Comparison of ENCODE assay signal across 1 cellular context in genomic region chr7:22722596-22722995, GRCh38.
TF ChIP-seq lines count a peak whose summit lies in the region.

No MANE protein-coding gene starts in this region.

TF ChIP-seq in IMR-90, 13 proteins besides CTCF, POLR2A, EP300 and RAD21:
- TF ChIP-seq MXI1 (IDR thresholded peaks at IDR 0.05; ENCODE audit: borderline replicate concordance, low read depth, low read length), result no peak
- no peak for TF ChIP-seq BHLHE40 (IDR thresholded peaks at IDR 0.05; ENCODE audit: low read depth, low read length)
- TF ChIP-seq RFX5 (IDR thresholded peaks at IDR 0.05; ENCODE audit: low read depth, low read length), result no peak
- TF ChIP-seq ELK1 (IDR thresholded peaks at IDR 0.05; ENCODE audit: borderline replicate concordance, low read depth, low read length), result no peak
- TF ChIP-seq MAFK (IDR thresholded peaks at IDR 0.05; ENCODE audit: low read depth, low read length), result no peak
- TF ChIP-seq RCOR1 (IDR thresholded peaks at IDR 0.05; ENCODE audit: insufficient replicate concordance, low read length), result no peak
- TF ChIP-seq SMC3 (IDR thresholded peaks at IDR 0.05; ENCODE audit: low read depth, low read length), result no peak
- no peak for TF ChIP-seq USF2 (IDR thresholded peaks at IDR 0.05; ENCODE audit: low read depth, low read length)
- TF ChIP-seq MAZ (IDR thresholded peaks at IDR 0.05; ENCODE audit: borderline replicate concordance, low read depth, low read length), result no peak
TF ChIP-seq in IMR-90: peak in this region for 0.
